26 cellular contexts compared by ENCODE assay signal in the genomic region with DNA sequence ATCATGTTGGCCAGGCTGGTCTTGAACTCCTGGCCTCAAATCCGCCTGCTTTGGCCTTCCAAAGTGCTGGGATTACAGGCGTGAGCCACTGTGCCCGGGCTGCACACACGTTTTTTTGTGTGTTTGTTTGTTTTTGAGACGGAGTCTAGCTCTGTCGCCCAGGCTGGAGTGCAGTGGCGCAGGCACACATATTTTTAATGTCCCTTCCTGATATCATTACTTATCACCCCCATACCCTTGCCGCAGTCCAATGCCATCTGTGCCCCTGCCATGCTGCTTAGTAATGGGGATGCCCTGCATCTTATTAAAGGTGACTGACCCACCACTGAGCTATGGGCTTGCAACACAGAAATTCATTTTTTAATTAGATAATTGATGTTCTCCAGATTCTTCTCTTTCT.
"Had no signal": no experiment of that assay in that cellular context is flagged by ENCODE, and none has a peak within 500 bp of the region (broad histone marks: within the 10 kb centered on the region; RNA-seq: fewer than 3 reads in every experiment).

No MANE protein-coding gene starts in this region.

- H3K27me3 ChIP-seq: colonic mucosa, esophagus muscularis mucosa had no signal

- H3K4me1 ChIP-seq: colonic mucosa, esophagus muscularis mucosa, esophagus squamous epithelium, foreskin keratinocyte, gastrocnemius medialis, heart left ventricle, heart right ventricle had no signal

- H3K27ac ChIP-seq: colonic mucosa, coronary artery, dorsolateral prefrontal cortex, epithelial cell of prostate, esophagus muscularis mucosa, esophagus squamous epithelium, foreskin keratinocyte, gastrocnemius medialis, heart left ventricle, heart right ventricle had no signal

- DNase-seq: colonic mucosa; cortex of kidney; dermis blood vessel endothelial cell; dorsolateral prefrontal cortex; effector CD4-positive, alpha-beta T cell; effector CD8-positive, alpha-beta T cell; effector memory CD4-positive, alpha-beta T cell; effector memory CD8-positive, alpha-beta T cell; endodermal cell; erythroblast; esophagus squamous epithelium; foreskin fibroblast; foreskin keratinocyte; foreskin melanocyte; gastrocnemius medialis; glutamatergic neuron; head of caudate nucleus; heart left ventricle; heart right ventricle had no signal

- H3K4me3 ChIP-seq: colonic mucosa, coronary artery, dorsolateral prefrontal cortex, esophagus muscularis mucosa, esophagus squamous epithelium, gastrocnemius medialis, heart left ventricle, heart right ventricle had no signal

- H3K9me3 ChIP-seq: colonic mucosa, esophagus muscularis mucosa, esophagus squamous epithelium, gastrocnemius medialis had no signal

- FAIRE-seq: colon, endometrium, endothelial cell of umbilical vein had no signal

- ATAC-seq: effector memory CD8-positive, alpha-beta T cell; esophagus mucosa; foreskin keratinocyte; gastrocnemius medialis; heart left ventricle; heart right ventricle had no signal

- H3K36me3 ChIP-seq: colonic mucosa, esophagus muscularis mucosa, esophagus squamous epithelium, gastrocnemius medialis, heart left ventricle, heart right ventricle had no signal
